Comparison of ENCODE assay signal across 22 cellular contexts in the genomic region with DNA sequence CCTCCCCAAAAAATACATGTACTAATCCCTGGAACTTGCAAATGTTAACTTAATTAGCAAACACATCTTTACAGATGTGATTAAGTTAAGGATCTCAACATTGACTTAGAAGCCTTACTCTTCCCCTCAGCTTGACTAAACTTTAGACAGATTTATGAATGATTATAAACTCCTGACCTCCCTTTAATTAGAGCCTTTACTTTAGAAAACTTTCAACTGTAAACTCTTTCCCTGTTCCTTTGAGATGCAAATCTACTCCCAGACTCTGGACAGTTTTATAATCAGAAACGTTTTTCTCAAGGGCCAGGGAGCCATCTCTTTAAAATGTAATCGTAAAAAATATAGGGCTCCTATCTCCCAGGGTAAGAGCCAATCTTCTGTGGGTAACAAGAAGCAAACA.
"Had no signal": no experiment of that assay in that cellular context is flagged by ENCODE, and none has a peak within 500 bp of the region (broad histone marks: within the 10 kb centered on the region; RNA-seq: fewer than 3 reads in every experiment).

No MANE protein-coding gene starts in this region.

- H3K36me3 Mint-ChIP-seq: naive B cell; stimulated activated effector memory CD8-positive, alpha-beta T cell treated with anti-CD3 and anti-CD28 coated beads, Interleukin-12 subunit alpha, Interleukin-12 subunit beta, amount 100 ng/mL, for 72 hours had no signal

- H3K36me3 ChIP-seq: colonic mucosa, esophagus squamous epithelium, prostate gland, right atrium auricular region, stomach, thyroid gland, vagina had no signal

- DNase-seq: colonic mucosa; effector CD8-positive, alpha-beta T cell; endodermal cell; esophagus squamous epithelium; mucosa of descending colon; naive B cell; nucleus accumbens; stimulated activated CD4-positive, alpha-beta T cell treated with anti-CD3 and anti-CD28 coated beads, Interleukin-2, amount 100 ng/mL, for 24 hours; stimulated activated CD4-positive, alpha-beta T cell treated with anti-CD3 and anti-CD28 coated beads, Interleukin-4, amount 100 ng/mL, for 24 hours; stimulated activated naive CD4-positive, alpha-beta T cell treated with Interleukin-2 at 50 U/mL for 16 hours; stomach; thyroid gland had no signal

- H3K4me3 ChIP-seq: colonic mucosa, esophagus squamous epithelium, lung, mucosa of descending colon, prostate gland, right atrium auricular region, stomach, thyroid gland, vagina had no signal

- H3K27ac ChIP-seq: colonic mucosa, esophagus squamous epithelium, prostate gland, right atrium auricular region, stomach, thyroid gland, vagina had no signal

- H3K27me3 Mint-ChIP-seq: dendritic cell treated with granulocyte-macrophage colony-stimulating factor and Interleukin-4, amounts not matched to agents 40 ng/mL and 50 ng/mL, for 4 days; memory B cell; naive B cell; natural killer cell treated with Interleukin-12 subunit alpha and Interleukin-12 subunit beta and Interleukin-15 and Interleukin-18, amount 100 ng/mL, for 72 hours had no signal

- H3K9me3 ChIP-seq: colonic mucosa, mucosa of descending colon, prostate gland, right atrium auricular region, thyroid gland, vagina had no signal

- H3K27ac Mint-ChIP-seq: dendritic cell treated with granulocyte-macrophage colony-stimulating factor and Interleukin-4, amounts not matched to agents 40 ng/mL and 50 ng/mL, for 4 days; endodermal cell; memory B cell; naive B cell; natural killer cell treated with Interleukin-12 subunit alpha and Interleukin-12 subunit beta and Interleukin-15 and Interleukin-18, amount 100 ng/mL, for 72 hours; stimulated activated effector memory CD8-positive, alpha-beta T cell treated with anti-CD3 and anti-CD28 coated beads, Interleukin-12 subunit alpha, Interleukin-12 subunit beta, amount 100 ng/mL, for 72 hours had no signal

- H3K4me1 Mint-ChIP-seq: memory B cell; naive B cell; stimulated activated effector memory CD8-positive, alpha-beta T cell treated with anti-CD3 and anti-CD28 coated beads, Interleukin-12 subunit alpha, Interleukin-12 subunit beta, amount 100 ng/mL, for 72 hours had no signal

- H3K4me3 Mint-ChIP-seq: dendritic cell treated with granulocyte-macrophage colony-stimulating factor and Interleukin-4, amounts not matched to agents 40 ng/mL and 50 ng/mL, for 4 days; endodermal cell; memory B cell; naive B cell; natural killer cell treated with Interleukin-12 subunit alpha and Interleukin-12 subunit beta and Interleukin-15 and Interleukin-18, amount 100 ng/mL, for 72 hours; stimulated activated effector memory CD8-positive, alpha-beta T cell treated with anti-CD3 and anti-CD28 coated beads, Interleukin-12 subunit alpha, Interleukin-12 subunit beta, amount 100 ng/mL, for 72 hours had no signal

- ATAC-seq: left lobe of liver; mucosa of descending colon; natural killer cell treated with Interleukin-12 subunit alpha and Interleukin-12 subunit beta and Interleukin-15 and Interleukin-18, amount 100 ng/mL, for 72 hours; sciatic nerve; stimulated activated effector memory CD8-positive, alpha-beta T cell treated with anti-CD3 and anti-CD28 coated beads, Interleukin-12 subunit alpha, Interleukin-12 subunit beta, amount 100 ng/mL, for 72 hours had no signal

- H3K27me3 ChIP-seq: colonic mucosa, esophagus squamous epithelium, right atrium auricular region, stomach, thyroid gland, vagina had no signal

- H3K4me1 ChIP-seq: colonic mucosa, esophagus squamous epithelium, prostate gland, right atrium auricular region, stomach, thyroid gland, vagina had no signal
